ENCODE assay signal across 10 cellular contexts in the genomic region with DNA sequence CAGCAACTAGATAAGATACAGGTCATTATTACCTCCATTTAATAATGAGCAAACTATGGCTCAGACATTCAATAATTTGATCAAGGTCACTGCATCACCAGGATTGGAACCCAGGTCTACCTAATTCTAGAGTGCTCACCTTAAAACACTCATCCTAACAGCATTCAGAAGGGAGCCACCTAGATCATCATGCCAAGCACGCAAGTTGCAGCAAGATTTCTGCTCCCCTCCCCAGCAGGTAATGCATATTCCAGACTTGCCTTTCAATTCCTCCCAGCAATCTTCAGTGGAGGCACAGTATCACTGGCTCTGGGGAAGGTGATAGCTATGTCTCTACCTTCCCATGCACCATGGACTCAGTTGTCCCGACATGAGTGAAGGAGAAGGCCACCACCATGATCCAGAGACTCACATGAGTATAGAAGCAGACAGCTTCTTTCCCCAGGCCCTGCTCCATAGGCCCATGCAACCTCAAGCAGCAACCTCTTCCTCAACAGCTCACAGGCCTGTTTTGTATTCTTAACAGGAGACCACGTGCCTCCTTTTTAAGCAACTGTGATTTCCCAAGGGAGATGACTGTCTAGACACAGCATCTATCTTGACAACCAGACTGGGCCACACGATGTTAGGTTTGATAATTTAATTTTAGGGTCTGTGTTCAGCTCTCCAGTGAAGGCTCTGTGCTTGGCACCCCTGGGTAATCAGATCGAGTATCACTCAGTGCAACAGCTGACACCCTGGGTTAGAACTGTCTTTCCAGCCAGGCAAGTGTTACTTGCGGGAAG.
DNase-seq lines count a peak whose midpoint lies in the region; ATAC-seq and TF ChIP-seq lines count a peak whose summit lies in the region.
"Had no signal": no experiment of that assay in that cellular context is flagged by ENCODE, and none has a peak within 500 bp of the region (broad histone marks: within the 10 kb centered on the region; RNA-seq: fewer than 3 reads in every experiment).

No MANE protein-coding gene starts in this region.

- peak overlapping the region; percentile 3 to 72 (median 49); a peak in 18 of 22 replicates for H3K4me2 ChIP-seq in BLaER1 treated with 17β-estradiol and CSF1 and Interleukin-3, amounts not matched to agents 10 nM and 100 nM

- peaks cover 11 to 27% (median 23%) of the 10 kb centered on the region in 10 experiments; a peak in 18 of 20 replicates for H3K4me1 ChIP-seq in BLaER1 treated with 17β-estradiol and CSF1 and Interleukin-3, amounts not matched to agents 10 nM and 100 nM

- H3K9me3 ChIP-seq in BLaER1 treated with 17β-estradiol and CSF1 and Interleukin-3, amounts not matched to agents 10 nM and 100 nM (replicated peaks in 1 of 11), result peaks cover 0 to 4% (median 0%) of the 10 kb centered on the region in 11 experiments; a peak in 1 of 22 replicates
- H3K9me3 ChIP-seq: thoracic aorta had no signal

- peak; percentile 73 for ATAC-seq in HG02759 (IDR thresholded peaks at IDR 0.05; ENCODE audit: unreplicated experiment)
- no peak for ATAC-seq in activated CD4-positive, CD25-positive, alpha-beta regulatory T cell treated with anti-CD3 and anti-CD28 coated beads, Interleukin-2, amount 50 U/mL, for 24 hours

- H3K36me3 ChIP-seq in BLaER1 treated with 17β-estradiol and CSF1 and Interleukin-3, amounts not matched to agents 10 nM and 100 nM, result no peaks in the 10 kb centered on the region
- H3K36me3 ChIP-seq: thoracic aorta had no signal

- H3K27ac ChIP-seq in BLaER1 treated with 17β-estradiol and CSF1 and Interleukin-3, amounts not matched to agents 10 nM and 100 nM, result peak overlapping the region in 6 of 11 experiments; percentile 25 to 75 (median 45); a peak in 8 of 22 replicates
- peak overlapping the region; percentile 60 for H3K27ac ChIP-seq in VCaP

- DNase-seq in hepatic stellate cell (ENCODE audit: low spot score), result peak; percentile 7
- DNase-seq in NCI-H1048 (lab: John Stamatoyannopoulos, UW), result no peak
- DNase-seq in kidney tubule cell (ENCODE audit: low spot score), result no peak
- no peak for DNase-seq in activated CD8-positive, alpha-beta memory T cell treated with anti-CD3 and anti-CD28 coated beads, Interleukin-2, amount 50 U/mL, for 4 hours
- DNase-seq: CD8-positive, alpha-beta memory T cell had no signal

- no peak for TF ChIP-seq CTCF in VCaP (conservative IDR thresholded peaks at IDR 0.05)

- 0 out of 22 replicates have a peak, but pooled peaks cover 0 to 4% (median 0%) of the 10 kb centered on the region in 11 experiments for H4K20me1 ChIP-seq in BLaER1 treated with 17β-estradiol and CSF1 and Interleukin-3, amounts not matched to agents 10 nM and 100 nM

- H3K27me3 ChIP-seq in BLaER1 treated with 17β-estradiol and CSF1 and Interleukin-3, amounts not matched to agents 10 nM and 100 nM, result peaks cover 0 to 16% (median 8%) of the 10 kb centered on the region in 11 experiments; a peak in 13 of 22 replicates

- no peak overlapping the region for H3K4me3 ChIP-seq in BLaER1 treated with 17β-estradiol and CSF1 and Interleukin-3, amounts not matched to agents 10 nM and 100 nM

- H3K9ac ChIP-seq in BLaER1 treated with 17β-estradiol and CSF1 and Interleukin-3, amounts not matched to agents 10 nM and 100 nM, result peak overlapping the region in 1 of 11 experiments; percentile 47; a peak in 2 of 22 replicates
